ENCODE assay signal across 14 cellular contexts in genomic region chr4:138406881-138407280, GRCh38.
A peak's percentile ranks its signal among the peaks of the same experiment; 100 is the strongest.
DNase-seq lines count a peak whose midpoint lies in the region; ATAC-seq and TF ChIP-seq lines count a peak whose summit lies in the region.
"Had no signal": no experiment of that assay in that cellular context is flagged by ENCODE, and none has a peak within 500 bp of the region (broad histone marks: within the 10 kb centered on the region; RNA-seq: fewer than 3 reads in every experiment).

No MANE protein-coding gene starts in this region.

- H3F3A ChIP-seq in GM23338 (replicated peaks; ENCODE audit: low read depth) = no peaks in the 10 kb centered on the region

- no peak overlapping the region for H3K4me3 Mint-ChIP-seq in GM23338
- H3K4me3 Mint-ChIP-seq: activated naive CD4-positive, alpha-beta T cell treated with anti-CD3 and anti-CD28 coated beads, Interleukin-2, amount 50 U/mL, for 24 hours; CD4-positive, alpha-beta T cell had no signal

- H3K9me2 ChIP-seq in GM23338 (ENCODE audit: insufficient read depth) = peaks cover 2% of the 10 kb centered on the region

- no peaks in the 10 kb centered on the region for H3K79me2 ChIP-seq in GM23338 (replicated peaks; ENCODE audit: insufficient read depth)

- H4K20me1 ChIP-seq in GM23338 (replicated peaks; ENCODE audit: insufficient read depth) = no peaks in the 10 kb centered on the region

- no peak overlapping the region for H3K4me2 ChIP-seq in GM23338

- peak overlapping the region; percentile 60; the same call in 1 of the 2 replicates for H2AFZ ChIP-seq in GM23338

- H3K27ac Mint-ChIP-seq in GM23338 = no peak overlapping the region
- H3K27ac Mint-ChIP-seq: CD4-positive, alpha-beta T cell had no signal

- no peaks in the 10 kb centered on the region for H3K27me3 ChIP-seq in GM23338 (ENCODE audit: insufficient read depth)
- no peaks in the 10 kb centered on the region for H3K27me3 ChIP-seq in spleen (replicated peaks in 1 of 7)
- H3K27me3 ChIP-seq: colonic mucosa had no signal

- peaks cover 10% of the 10 kb centered on the region; the same call in 2 of the 3 replicates for H3K4me1 Mint-ChIP-seq in GM23338
- H3K4me1 Mint-ChIP-seq: activated naive CD4-positive, alpha-beta T cell treated with anti-CD3 and anti-CD28 coated beads, Interleukin-2, amount 50 U/mL, for 24 hours had no signal

- no peak for TF ChIP-seq POLR2A in spleen (IDR thresholded peaks at IDR 0.05)

- peaks cover 8% of the 10 kb centered on the region for H3K4me1 ChIP-seq in GM23338 (ENCODE audit: insufficient read depth)
- peaks cover 3 to 26% (median 15%) of the 10 kb centered on the region in 6 donors for H3K4me1 ChIP-seq in spleen
- H3K4me1 ChIP-seq: colonic mucosa had no signal

- intact Hi-C loops in spleen (cut with DNase I; ENCODE audit: low total_unique reads) (no loop called here), posterior cingulate gyrus (cut with DNase I) (no loop called here)

- no peaks in the 10 kb centered on the region for H3K36me3 ChIP-seq in GM23338 (ENCODE audit: insufficient read depth)
- no peaks in the 10 kb centered on the region for H3K36me3 ChIP-seq in spleen
- H3K36me3 ChIP-seq: colonic mucosa had no signal

- H3K36me3 Mint-ChIP-seq in GM23338 (ENCODE audit: low read depth) = no peaks in the 10 kb centered on the region; the same call in 2 of the 3 replicates
- H3K36me3 Mint-ChIP-seq: activated naive CD4-positive, alpha-beta T cell treated with anti-CD3 and anti-CD28 coated beads, Interleukin-2, amount 50 U/mL, for 24 hours had no signal

- H3K4me3 ChIP-seq in GM23338 (no peak overlapping the region), fibroblast of villous mesenchyme (ENCODE audit: low read depth, low read length) (no peak overlapping the region), spleen (peak overlapping the region in 1 of 8 donors; percentile 3)
- H3K4me3 ChIP-seq: colonic mucosa had no signal

- peaks cover 3% of the 10 kb centered on the region; the same call in 1 of the 3 replicates for H3K9me3 Mint-ChIP-seq in GM23338
- H3K9me3 Mint-ChIP-seq: activated naive CD4-positive, alpha-beta T cell treated with anti-CD3 and anti-CD28 coated beads, Interleukin-2, amount 50 U/mL, for 24 hours; CD4-positive, alpha-beta T cell had no signal

- no peaks in the 10 kb centered on the region for H3K9me3 ChIP-seq in spleen
- H3K9me3 ChIP-seq: colonic mucosa had no signal

- H3K27me3 Mint-ChIP-seq in GM23338 (ENCODE audit: insufficient read depth, low read depth, poor library complexity) = peaks cover 3% of the 10 kb centered on the region
- H3K27me3 Mint-ChIP-seq: activated naive CD4-positive, alpha-beta T cell treated with anti-CD3 and anti-CD28 coated beads, Interleukin-2, amount 50 U/mL, for 24 hours; CD4-positive, alpha-beta T cell had no signal

- ATAC-seq in GM23338 (no peak), HG03571 (IDR thresholded peaks at IDR 0.05; ENCODE audit: unreplicated experiment) (no peak), GM21360 (IDR thresholded peaks at IDR 0.05; ENCODE audit: unreplicated experiment) (no peak)

- WGBS in spleen, 5 donors = 10 to 24% (median 13%) methylated on average over 1 of the region's 1 CpG

- no peak for TF ChIP-seq CTCF in GM23338 (conservative IDR thresholded peaks at IDR 0.05; ENCODE audit: low read depth in 2 of 2)
- no peak for TF ChIP-seq CTCF in fibroblast of villous mesenchyme (IDR thresholded peaks at IDR 0.05; ENCODE audit: insufficient read depth, low read depth, low read length)
- TF ChIP-seq CTCF in spleen (IDR thresholded peaks at IDR 0.05 in 8 of 11, conservative IDR thresholded peaks at IDR 0.05 in 3 of 11) = no peak

- H3K27ac ChIP-seq in GM23338 (ENCODE audit: low read depth) (no peak overlapping the region), spleen (peak overlapping the region in 7 of 8 donors; percentile 12 to 79 (median 46))
- H3K27ac ChIP-seq: colonic mucosa had no signal

- DNase-seq in GM23338 (ENCODE audit: low spot score) (no peak), SKM-1 (lab: John Stamatoyannopoulos, UW; ENCODE audit: unreplicated experiment) (peak; percentile 44), fibroblast of villous mesenchyme (ENCODE audit: low read depth) (peak; percentile 78), spleen (no peak), posterior cingulate gyrus (no peak)
- DNase-seq: CD4-positive, alpha-beta T cell; colonic mucosa; foreskin melanocyte; NCI-H1105 treated with DMSO at 0.1 percent for 48 hours; NCI-H510A; right cardiac atrium had no signal

TF ChIP-seq in GM23338, 12 proteins besides CTCF, POLR2A, EP300 and RAD21:
- no peak for TF ChIP-seq ETS1 (IDR thresholded peaks at IDR 0.05)

Comparison
In these comparisons a context has a peak if more than half of its experiments do, and no peak if none do; other contexts are left out.
1. DNase-seq: peak in SKM-1 (single experiment) and fibroblast of villous mesenchyme (single experiment); none in GM23338 (single experiment), spleen (single experiment) and posterior cingulate gyrus (0 of 10).